ENCODE assay signal across 8 cellular contexts in genomic region chr1:243421784-243422183, GRCh38.
A peak's percentile ranks its signal among the peaks of the same experiment; 100 is the strongest.
DNase-seq lines count a peak whose midpoint lies in the region; ATAC-seq, FAIRE-seq and TF ChIP-seq lines count a peak whose summit lies in the region.

No MANE protein-coding gene starts in this region.

- H3K56ac ChIP-seq in H9 (ENCODE audit: insufficient read length, low read depth, low read length): no peak overlapping the region

- no peaks in the 10 kb centered on the region for H4K20me1 ChIP-seq in H9 (ENCODE audit: control insufficient read depth, insufficient read depth, insufficient read length)

- H3K4me3 ChIP-seq in endocrine pancreas (ENCODE audit: control insufficient read depth, insufficient read depth, low read length): peak overlapping the region; percentile 89
- no peak overlapping the region for H3K4me3 ChIP-seq in pancreas

- H2BK120ac ChIP-seq in H9 (ENCODE audit: low read depth, low read length, poor library complexity, severe bottlenecking): no peak overlapping the region

- no peak overlapping the region for H3K9ac ChIP-seq in H9 (ENCODE audit: extremely low read depth, insufficient read length, low read length)
- peak overlapping the region; percentile 73 for H3K9ac ChIP-seq in endocrine pancreas (ENCODE audit: control insufficient read depth, insufficient read depth, low read length)

- no peak overlapping the region for H4K8ac ChIP-seq in H9 (replicated peaks; ENCODE audit: insufficient read length, low read depth, low read length)

- H3K4me3 Mint-ChIP-seq in H9 (no peak overlapping the region), progenitor cell of endocrine pancreas (ENCODE audit: low read depth) (no peak overlapping the region)

- no peak overlapping the region for H3K23ac ChIP-seq in H9 (ENCODE audit: insufficient read length, low read depth, low read length)

- no peaks in the 10 kb centered on the region for H3K23me2 ChIP-seq in H9 (ENCODE audit: insufficient read length, low read depth, low read length, poor library complexity, severe bottlenecking)

- H3K36me3 ChIP-seq in endocrine pancreas (ENCODE audit: control insufficient read depth, insufficient read depth, low read length): no peaks in the 10 kb centered on the region
- H3K36me3 ChIP-seq in pancreas: no peaks in the 10 kb centered on the region

- H3K4me2 ChIP-seq in H9 (ENCODE audit: insufficient read depth, insufficient read length, low read length): no peak overlapping the region

- no peak overlapping the region for H3K14ac ChIP-seq in H9 (ENCODE audit: insufficient read depth, low read length)

- no peak overlapping the region for H2BK20ac ChIP-seq in H9 (ENCODE audit: low read depth, low read length, poor library complexity, severe bottlenecking)

- H2AFZ ChIP-seq in H9 (ENCODE audit: low read length): no peak overlapping the region

- H3K9me3 ChIP-seq in H9 (ENCODE audit: control insufficient read depth, low read depth, low read length) (no peaks in the 10 kb centered on the region), endocrine pancreas (ENCODE audit: control insufficient read depth, low read length) (no peaks in the 10 kb centered on the region), pancreas (no peaks in the 10 kb centered on the region)

- no peak for FAIRE-seq in pancreas (lab: Jason Lieb, UNC)

- DNase-seq in GF-D8 (lab: John Stamatoyannopoulos, UW) (peak; percentile 78), H9 (peak; percentile 40), NCI-H1417 (lab: John Stamatoyannopoulos, UW) (peak; percentile 29 to 73 (median 55)), pancreas (peak in 2 of 6 donors; percentile 6 to 20), D341Med (ENCODE audit: low spot score) (no peak), progenitor cell of endocrine pancreas (ENCODE audit: low spot score, unreplicated experiment) (no peak)
- DNase-seq in activated CD4-positive, alpha-beta T cell treated with anti-CD3 and anti-CD28 coated beads for 24 hours (ENCODE audit: low read depth in 2 of 2): peak; percentile 1 to 9

- no peak overlapping the region for H2BK5ac ChIP-seq in H9 (ENCODE audit: insufficient read length, low read length)

- no peak overlapping the region for H3K27ac ChIP-seq in H9 (ENCODE audit: insufficient read length, low read depth, low read length)
- H3K27ac ChIP-seq in pancreas: no peak overlapping the region

- H3K9me3 Mint-ChIP-seq in H9 (no peaks in the 10 kb centered on the region), progenitor cell of endocrine pancreas (ENCODE audit: low read depth) (no peaks in the 10 kb centered on the region)

- no peak overlapping the region for H2AK5ac ChIP-seq in H9 (ENCODE audit: insufficient read length, low read length)

- H4K91ac ChIP-seq in H9 (ENCODE audit: insufficient read length, low read depth, low read length): no peak overlapping the region

- H3K27me3 ChIP-seq in H9 (ENCODE audit: insufficient read depth, low read length): no peaks in the 10 kb centered on the region
- no peaks in the 10 kb centered on the region for H3K27me3 ChIP-seq in endocrine pancreas (ENCODE audit: control insufficient read depth, insufficient read depth, low read length)
- no peaks in the 10 kb centered on the region for H3K27me3 ChIP-seq in pancreas

- H3K18ac ChIP-seq in H9 (ENCODE audit: insufficient read length, low read depth, low read length): no peak overlapping the region

- no peaks in the 10 kb centered on the region for H3K79me2 ChIP-seq in H9 (ENCODE audit: insufficient read depth, low read length)

- no peak overlapping the region for H3T11ph ChIP-seq in H9 (ENCODE audit: low read length)

- no peak for TF ChIP-seq CTCF in H9 (conservative IDR thresholded peaks at IDR 0.05)
- TF ChIP-seq CTCF in pancreas (IDR thresholded peaks at IDR 0.05): no peak
- no peak for TF ChIP-seq CTCF in progenitor cell of endocrine pancreas (IDR thresholded peaks at IDR 0.05; ENCODE audit: unreplicated experiment)

- H3K4ac ChIP-seq in H9 (ENCODE audit: low read depth, low read length): no peak overlapping the region

- no peak overlapping the region for H4K5ac ChIP-seq in H9 (ENCODE audit: insufficient read length, low read depth, low read length)

- H3K27ac Mint-ChIP-seq in H9 (peak overlapping the region in 1 of 3 experiments; percentile 36; a peak in 1 of 7 replicates), progenitor cell of endocrine pancreas (no peak overlapping the region)

- H3K4me1 Mint-ChIP-seq in H9: peaks cover 17% of the 10 kb centered on the region in 2 experiments
- H3K4me1 Mint-ChIP-seq in progenitor cell of endocrine pancreas (ENCODE audit: low read depth): no peaks in the 10 kb centered on the region

- H3K4me1 ChIP-seq in H9 (ENCODE audit: insufficient read depth, low read length) (no peaks in the 10 kb centered on the region), endocrine pancreas (ENCODE audit: control insufficient read depth, insufficient read depth, low read length) (peaks cover 21% of the 10 kb centered on the region), pancreas (no peaks in the 10 kb centered on the region)

- H2BK15ac ChIP-seq in H9 (ENCODE audit: low read depth, low read length): no peak overlapping the region

- no CpG with 5 or more reads among the region's 6 CpGs for WGBS in H9 (ENCODE audit: extremely low coverage, insufficient read length, low lambda C conversion rate)
- WGBS in pancreas, 2 donors: 11 to 12% methylated on average over 6 of the region's 6 CpGs

- no peak overlapping the region for H2BK12ac ChIP-seq in H9 (ENCODE audit: insufficient read length, low read depth, low read length)

- H3K36me3 Mint-ChIP-seq in H9 (ENCODE audit: insufficient read depth in 1 of 3, low read depth in 3 of 3) (no peaks in the 10 kb centered on the region), progenitor cell of endocrine pancreas (ENCODE audit: insufficient read depth) (peaks cover 12% of the 10 kb centered on the region)

- ATAC-seq in pancreas: peak; percentile 55 to 98 (median 92)

- H3K27me3 Mint-ChIP-seq in H9 (ENCODE audit: low read depth): no peaks in the 10 kb centered on the region
- H3K27me3 Mint-ChIP-seq in progenitor cell of endocrine pancreas: no peaks in the 10 kb centered on the region

- intact Hi-C loops in pancreas (cut with DNase I): no loop called here

- H3K79me1 ChIP-seq in H9 (ENCODE audit: insufficient read depth, low read depth, low read length, poor library complexity, severe bottlenecking): no peaks in the 10 kb centered on the region

Comparison
In these comparisons a context has a peak if more than half of its experiments do, and no peak if none do; other contexts are left out.
1. DNase-seq: peak in GF-D8 (single experiment), H9 (single experiment), NCI-H1417 (3 of 3) and activated CD4-positive, alpha-beta T cell treated with anti-CD3 and anti-CD28 coated beads for 24 hours (2 of 2); none in D341Med (single experiment) and progenitor cell of endocrine pancreas (single experiment).